Comparison of ENCODE assay signal across 23 cellular contexts in genomic region chr9:18666348-18666747, GRCh38.
A peak's percentile ranks its signal among the peaks of the same experiment; 100 is the strongest.
DNase-seq lines count a peak whose midpoint lies in the region; ATAC-seq, FAIRE-seq and TF ChIP-seq lines count a peak whose summit lies in the region.
"Had no signal": no experiment of that assay in that cellular context is flagged by ENCODE, and none has a peak within 500 bp of the region (broad histone marks: within the 10 kb centered on the region; RNA-seq: fewer than 3 reads in every experiment).

No MANE protein-coding gene starts in this region.

- CTCF ChIA-PET in A549 (lab: Yijun Ruan, JAX), result interaction anchor here (1.7 kb wide), 1 partner anchor 412 kb away, joined by 5 read pairs; no protein-coding TSS in a partner anchor
- CTCF ChIA-PET in activated CD8-positive, alpha-beta T cell treated with anti-CD3 and anti-CD28 coated beads, Interleukin-2, amount 10 ng/mL, durations not matched to agents 7 days and 5 days (lab: Charles Lee), result no interaction called here

- no peak overlapping the region for H3K27ac Mint-ChIP-seq in activated CD8-positive, alpha-beta T cell treated with anti-CD3 and anti-CD28 coated beads, Interleukin-2, amount 10 ng/mL, durations not matched to agents 7 days and 5 days
- H3K27ac Mint-ChIP-seq: activated CD8-positive, alpha-beta memory T cell treated with anti-CD3 and anti-CD28 coated beads, Interleukin-2, amount 10 ng/mL, durations not matched to agents 7 days and 5 days; activated T-helper 2 cell treated with anti-CD3 and anti-CD28 coated beads, Interferon-gamma antibody, Interleukin-2, Interleukin-4, amounts not matched to agents 10 μg/mL and 5 μg/mL and 100 μg/mL, durations not matched to agents 14 hours and 24 hours and 36 hours; CD14-positive monocyte had no signal

- 4% methylated on average over 2 of the region's 2 CpGs for WGBS in A549 (ENCODE audit: missing lambda C conversion rate)

- no peaks in the 10 kb centered on the region for H3K27me3 Mint-ChIP-seq in activated CD8-positive, alpha-beta T cell treated with anti-CD3 and anti-CD28 coated beads, Interleukin-2, amount 10 ng/mL, durations not matched to agents 7 days and 5 days (ENCODE audit: low read depth)
- H3K27me3 Mint-ChIP-seq: activated CD8-positive, alpha-beta memory T cell treated with anti-CD3 and anti-CD28 coated beads, Interleukin-2, amount 10 ng/mL, durations not matched to agents 7 days and 5 days had no signal

- TF ChIP-seq RAD21 in A549 (conservative IDR thresholded peaks at IDR 0.05 in 1 of 2, IDR thresholded peaks at IDR 0.05 in 1 of 2), result no peak

- ATAC-seq in A549, result no peak
- ATAC-seq in activated CD8-positive, alpha-beta T cell treated with anti-CD3 and anti-CD28 coated beads, Interleukin-2, amount 10 ng/mL, durations not matched to agents 7 days and 5 days, result no peak
- ATAC-seq: activated CD8-positive, alpha-beta memory T cell treated with anti-CD3 and anti-CD28 coated beads, Interleukin-2, amount 10 ng/mL, durations not matched to agents 7 days and 5 days; Panc1 had no signal

- H3K9me3 Mint-ChIP-seq in activated CD8-positive, alpha-beta T cell treated with anti-CD3 and anti-CD28 coated beads, Interleukin-2, amount 10 ng/mL, durations not matched to agents 7 days and 5 days (ENCODE audit: insufficient read depth), result no peaks in the 10 kb centered on the region
- H3K9me3 Mint-ChIP-seq: activated T-helper 2 cell treated with anti-CD3 and anti-CD28 coated beads, Interferon-gamma antibody, Interleukin-2, Interleukin-4, amounts not matched to agents 10 μg/mL and 5 μg/mL and 100 μg/mL, durations not matched to agents 14 hours and 24 hours and 36 hours; CD14-positive monocyte had no signal

- H3K27me3 ChIP-seq in bronchial epithelial cell (ENCODE audit: control insufficient read depth, insufficient read depth, low read length), result no peaks in the 10 kb centered on the region
- H3K27me3 ChIP-seq: adrenal gland, spleen had no signal

- H3K4me3 ChIP-seq in A549 (no peak overlapping the region), bronchial epithelial cell (ENCODE audit: low read depth, low read length) (no peak overlapping the region)
- H3K4me3 ChIP-seq: adrenal gland, lung, spleen, thoracic aorta had no signal

- no peaks in the 10 kb centered on the region for H3K36me3 Mint-ChIP-seq in activated CD8-positive, alpha-beta T cell treated with anti-CD3 and anti-CD28 coated beads, Interleukin-2, amount 10 ng/mL, durations not matched to agents 7 days and 5 days (ENCODE audit: low read depth)
- H3K36me3 Mint-ChIP-seq: activated CD8-positive, alpha-beta memory T cell treated with anti-CD3 and anti-CD28 coated beads, Interleukin-2, amount 10 ng/mL, durations not matched to agents 7 days and 5 days; CD14-positive monocyte had no signal

- TF ChIP-seq POLR2A in A549 (IDR thresholded peaks at IDR 0.05; ENCODE audit: low read length), result no peak

- H3K4me3 Mint-ChIP-seq in activated CD8-positive, alpha-beta T cell treated with anti-CD3 and anti-CD28 coated beads, Interleukin-2, amount 10 ng/mL, durations not matched to agents 7 days and 5 days, result no peak overlapping the region
- H3K4me3 Mint-ChIP-seq: activated CD8-positive, alpha-beta memory T cell treated with anti-CD3 and anti-CD28 coated beads, Interleukin-2, amount 10 ng/mL, durations not matched to agents 7 days and 5 days; CD14-positive monocyte had no signal

- no peaks in the 10 kb centered on the region for H3K4me1 ChIP-seq in A549
- H3K4me1 ChIP-seq: adrenal gland, spleen had no signal

- TF ChIP-seq CTCF in A549 (IDR thresholded peaks at IDR 0.05) (no peak), bronchial epithelial cell (IDR thresholded peaks at IDR 0.05; ENCODE audit: insufficient read depth, low read length, severe bottlenecking) (no peak)

- DNase-seq in A549 (ENCODE audit: low read depth in 1 of 2, low spot score in 1 of 2), result no peak
- peak; percentile 29 for DNase-seq in LHCN-M2 (ENCODE audit: low read depth)
- peak; percentile 10 for DNase-seq in bronchial epithelial cell (ENCODE audit: low read depth)
- DNase-seq in kidney tubule cell (ENCODE audit: low spot score), result peak; percentile 17
- no peak for DNase-seq in activated CD8-positive, alpha-beta T cell treated with anti-CD3 and anti-CD28 coated beads, Interleukin-2, amount 10 ng/mL, durations not matched to agents 7 days and 5 days
- DNase-seq in NCI-H128 (lab: John Stamatoyannopoulos, UW; ENCODE audit: unreplicated experiment), result no peak
- no peak for DNase-seq in NCI-H446 treated with DMSO at 0.1 percent for 48 hours (lab: John Stamatoyannopoulos, UW)
- no peak for DNase-seq in activated CD4-positive, alpha-beta T cell treated with anti-CD3 and anti-CD28 coated beads for 1 hour
- DNase-seq: activated CD4-positive, CD25-positive, alpha-beta regulatory T cell treated with anti-CD3 and anti-CD28 coated beads, Interleukin-2, amount 50 U/mL, for 72 hours; activated CD8-positive, alpha-beta memory T cell treated with anti-CD3 and anti-CD28 coated beads, Interleukin-2, amount 10 ng/mL, durations not matched to agents 7 days and 5 days; adrenal gland; NCI-H1436; NCI-H2171; SK-N-SH; spleen; stimulated activated CD8-positive, alpha-beta memory T cell treated with anti-CD3 and anti-CD28 coated beads, Interleukin-4, amount 100 ng/mL, for 48 hours had no signal

- H3K4me2 ChIP-seq in A549, result no peak overlapping the region
- H3K4me2 ChIP-seq: SK-N-SH had no signal

- H3K9me3 ChIP-seq in A549, result no peaks in the 10 kb centered on the region
- H3K9me3 ChIP-seq: adrenal gland, SK-N-SH, spleen, thoracic aorta had no signal

- FAIRE-seq in A549 (lab: Jason Lieb, UNC) (peak; percentile 39), bronchial epithelial cell (lab: Jason Lieb, UNC) (no peak)
- FAIRE-seq: endometrium had no signal

- no peak overlapping the region for H3K27ac ChIP-seq in A549
- H3K27ac ChIP-seq: adrenal gland, parathyroid adenoma, spleen, thoracic aorta had no signal

- no peaks in the 10 kb centered on the region for H3K4me1 Mint-ChIP-seq in activated CD8-positive, alpha-beta T cell treated with anti-CD3 and anti-CD28 coated beads, Interleukin-2, amount 10 ng/mL, durations not matched to agents 7 days and 5 days (ENCODE audit: low read depth)
- H3K4me1 Mint-ChIP-seq: activated CD8-positive, alpha-beta memory T cell treated with anti-CD3 and anti-CD28 coated beads, Interleukin-2, amount 10 ng/mL, durations not matched to agents 7 days and 5 days; CD14-positive monocyte had no signal

- POLR2A ChIA-PET in A549 (lab: Yijun Ruan, JAX), result no interaction called here
- POLR2A ChIA-PET in activated CD8-positive, alpha-beta T cell treated with anti-CD3 and anti-CD28 coated beads, Interleukin-2, amount 10 ng/mL, durations not matched to agents 7 days and 5 days (lab: Charles Lee), result no interaction called here

- no peak for TF ChIP-seq EP300 in A549 (IDR thresholded peaks at IDR 0.05)

- H3K36me3 ChIP-seq in bronchial epithelial cell (ENCODE audit: control insufficient read depth, insufficient read depth, low read length), result no peaks in the 10 kb centered on the region
- H3K36me3 ChIP-seq: adrenal gland, spleen, thoracic aorta had no signal

TF ChIP-seq in A549, 52 proteins besides CTCF, POLR2A, EP300 and RAD21:
- TF ChIP-seq RNF2 (IDR thresholded peaks at IDR 0.05; ENCODE audit: borderline replicate concordance, low read depth), result no peak
- no peak for TF ChIP-seq HEYL (CRISPR knock-in tag; IDR thresholded peaks at IDR 0.05)
- TF ChIP-seq FOSB (CRISPR knock-in tag; IDR thresholded peaks at IDR 0.05), result no peak
- no peak for TF ChIP-seq MAFK (IDR thresholded peaks at IDR 0.05; ENCODE audit: partially characterized antibody)
- TF ChIP-seq RFX5 (IDR thresholded peaks at IDR 0.05), result no peak
- TF ChIP-seq MYC (IDR thresholded peaks at IDR 0.05; ENCODE audit: borderline replicate concordance, low read length), result no peak
- no peak for TF ChIP-seq HDAC2 (IDR thresholded peaks at IDR 0.05)
- TF ChIP-seq, protein P1, sequence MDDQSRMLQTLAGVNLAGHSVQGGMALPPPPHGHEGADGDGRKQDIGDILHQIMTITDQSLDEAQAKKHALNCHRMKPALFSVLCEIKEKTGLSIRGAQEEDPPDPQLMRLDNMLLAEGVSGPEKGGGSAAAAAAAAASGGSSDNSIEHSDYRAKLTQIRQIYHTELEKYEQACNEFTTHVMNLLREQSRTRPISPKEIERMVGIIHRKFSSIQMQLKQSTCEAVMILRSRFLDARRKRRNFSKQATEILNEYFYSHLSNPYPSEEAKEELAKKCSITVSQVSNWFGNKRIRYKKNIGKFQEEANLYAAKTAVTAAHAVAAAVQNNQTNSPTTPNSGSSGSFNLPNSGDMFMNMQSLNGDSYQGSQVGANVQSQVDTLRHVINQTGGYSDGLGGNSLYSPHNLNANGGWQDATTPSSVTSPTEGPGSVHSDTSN (IDR thresholded peaks at IDR 0.05), result no peak
- TF ChIP-seq NPAS2 (CRISPR knock-in tag; IDR thresholded peaks at IDR 0.05; ENCODE audit: borderline replicate concordance), result no peak
- no peak for TF ChIP-seq HOXB5 (CRISPR knock-in tag; IDR thresholded peaks at IDR 0.05)
- TF ChIP-seq BHLHE40 (IDR thresholded peaks at IDR 0.05; ENCODE audit: low read depth, low read length), result no peak
- no peak for TF ChIP-seq KDM1A (IDR thresholded peaks at IDR 0.05; ENCODE audit: low read depth)
- TF ChIP-seq CBX8 (IDR thresholded peaks at IDR 0.05), result no peak

Comparison
In these comparisons a context has a peak if more than half of its experiments do, and no peak if none do; other contexts are left out.
1. DNase-seq: peak in LHCN-M2 (single experiment), bronchial epithelial cell (single experiment) and kidney tubule cell (single experiment); none in A549 (0 of 2), activated CD8-positive, alpha-beta T cell treated with anti-CD3 and anti-CD28 coated beads, Interleukin-2, amount 10 ng/mL, durations not matched to agents 7 days and 5 days (single experiment), NCI-H128 (single experiment), NCI-H446 treated with DMSO at 0.1 percent for 48 hours (single experiment) and activated CD4-positive, alpha-beta T cell treated with anti-CD3 and anti-CD28 coated beads for 1 hour (single experiment).